17 cellular contexts compared by ENCODE assay signal in the genomic region with DNA sequence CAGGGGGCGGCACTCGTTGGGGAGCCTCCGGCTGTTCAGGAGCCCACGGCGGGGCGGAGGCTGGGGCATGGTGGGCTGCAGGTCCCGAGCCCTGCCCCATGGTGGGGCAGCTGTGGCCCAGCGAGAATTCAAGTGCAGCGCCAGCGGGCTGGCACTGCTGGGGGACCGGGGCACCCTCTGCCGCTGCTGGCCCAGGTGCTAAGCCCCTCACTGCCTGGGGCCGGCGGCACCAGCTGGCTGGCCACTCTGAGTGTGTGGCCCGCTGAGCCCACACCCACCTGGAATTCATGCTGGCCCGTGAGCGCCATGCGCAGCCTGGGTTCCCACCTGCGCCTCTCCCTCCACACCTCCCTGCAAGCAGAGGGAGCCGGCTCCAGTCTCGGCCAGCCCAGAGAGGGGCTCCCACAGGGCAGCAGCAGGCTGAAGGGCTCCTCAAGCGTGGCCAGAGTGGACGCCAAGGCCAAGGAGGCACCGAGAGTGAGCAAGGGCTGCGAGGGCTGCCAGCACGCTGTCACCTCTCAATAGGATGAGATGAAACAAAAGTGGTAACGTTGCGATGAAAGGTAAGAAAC.
"Had no signal": no experiment of that assay in that cellular context is flagged by ENCODE, and none has a peak within 500 bp of the region (broad histone marks: within the 10 kb centered on the region; RNA-seq: fewer than 3 reads in every experiment).

No MANE protein-coding gene starts in this region.

- H3K4me3 ChIP-seq: colonic mucosa, esophagus muscularis mucosa, gastroesophageal sphincter, heart left ventricle, hepatocyte, left lung, lower lobe of right lung, mucosa of descending colon had no signal

- ATAC-seq: effector memory CD8-positive, alpha-beta T cell; foreskin keratinocyte; gastroesophageal sphincter; heart left ventricle; left cardiac atrium; left lung; left ventricle myocardium superior; lower lobe of right lung; mucosa of descending colon had no signal

- H3K4me2 ChIP-seq: hepatocyte had no signal

- H3K36me3 ChIP-seq: colonic mucosa, esophagus muscularis mucosa, gastroesophageal sphincter, heart left ventricle, left lung, lower lobe of right lung had no signal

- DNase-seq: colonic mucosa; cortex of kidney; effector CD8-positive, alpha-beta T cell; effector memory CD8-positive, alpha-beta T cell; endodermal cell; foreskin keratinocyte; hypothalamus; left cardiac atrium; left ventricle myocardium superior; lower lobe of right lung; mesenchymal stem cell; mucosa of descending colon had no signal

- H3K27ac ChIP-seq: colonic mucosa, esophagus muscularis mucosa, foreskin keratinocyte, gastroesophageal sphincter, heart left ventricle, hepatocyte, left lung, lower lobe of right lung had no signal

- H3K9me3 ChIP-seq: colonic mucosa had no signal

- H2AFZ ChIP-seq: hepatocyte had no signal

- H3K4me1 ChIP-seq: colonic mucosa, esophagus muscularis mucosa, foreskin keratinocyte, gastroesophageal sphincter, heart left ventricle, left lung, lower lobe of right lung had no signal

- H3K27me3 ChIP-seq: colonic mucosa, esophagus muscularis mucosa, foreskin keratinocyte, gastroesophageal sphincter, heart left ventricle, hepatocyte, left lung had no signal
